In genomic region chr16:54334208-54334607, GRCh38 we compare ENCODE assay signal across 26 cellular contexts. TPM values are rescaled to one million over a fixed set of nuclear protein-coding genes. Genes with fewer than 3 reads are reported as not detected.
"Had no signal": no experiment of that assay in that cellular context is flagged by ENCODE, and none has a peak within 500 bp of the region (broad histone marks: within the 10 kb centered on the region; RNA-seq: fewer than 3 reads in every experiment).

No MANE protein-coding gene starts in this region.

- H3K9me3 ChIP-seq: heart right ventricle had no signal

- H3K4me1 ChIP-seq: heart right ventricle had no signal

- H3K27ac Mint-ChIP-seq: activated naive CD8-positive, alpha-beta T cell; activated T-helper 2 cell treated with anti-CD3 and anti-CD28 coated beads, Interferon-gamma antibody, Interleukin-2, Interleukin-4, amounts not matched to agents 10 μg/mL and 5 μg/mL and 100 μg/mL, durations not matched to agents 14 hours and 24 hours and 36 hours; endodermal cell; mesothelial cell of epicardium; naive thymus-derived CD8-positive, alpha-beta T cell; neural progenitor cell; progenitor cell of endocrine pancreas; stimulated activated naive B cell treated with anti-CD40 and anti-IgM and Interleukin-4, amounts not matched to agents 10 μg/mL and 1 μg/mL and 100 μg/mL, for 72 hours; T-helper 1 cell treated with Interleukin-12 subunit alpha and Interleukin-12 subunit beta and Interleukin-4 antibody, amounts not matched to agents 30 μg/mL and 1 μg/mL, for 36 hours had no signal

- DNase-seq: activated CD4-positive, alpha-beta T cell treated with anti-CD3 and anti-CD28 coated beads for 4 hours; activated CD4-positive, alpha-beta T cell treated with anti-CD3 and anti-CD28 coated beads, Interleukin-2, amount 50 U/mL, for 48 hours; activated CD4-positive, CD25-positive, alpha-beta regulatory T cell; activated CD8-positive, alpha-beta memory T cell treated with anti-CD3 and anti-CD28 coated beads, Interleukin-2, amount 50 U/mL, for 48 hours; activated naive CD4-positive, alpha-beta T cell; activated T-cell treated with anti-CD3 and anti-CD28 coated beads, Interleukin-2, amount 50 U/mL, for 4 hours; cerebellar nuclear complex; endodermal cell; heart right ventricle; left colon; naive thymus-derived CD8-positive, alpha-beta T cell; retina; stimulated activated CD4-positive, alpha-beta T cell treated with anti-CD3 and anti-CD28 coated beads, Interleukin-2, amount 100 ng/mL, for 48 hours; stimulated activated CD8-positive, alpha-beta memory T cell treated with anti-CD3 and anti-CD28 coated beads, Interleukin-4, amount 100 ng/mL, for 48 hours; stimulated activated naive B cell treated with anti-CD40 and anti-IgM and Interleukin-4, amounts not matched to agents 10 μg/mL and 1 μg/mL and 100 μg/mL, for 72 hours had no signal

- H3K9me3 Mint-ChIP-seq: activated T-cell treated with anti-CD3 and anti-CD28 coated beads, Interleukin-2, amount 50 U/mL, for 4 hours; activated T-helper 2 cell treated with anti-CD3 and anti-CD28 coated beads, Interferon-gamma antibody, Interleukin-2, Interleukin-4, amounts not matched to agents 10 μg/mL and 5 μg/mL and 100 μg/mL, durations not matched to agents 14 hours and 24 hours and 36 hours; endodermal cell; T-helper 1 cell treated with Interleukin-12 subunit alpha and Interleukin-12 subunit beta and Interleukin-4 antibody, amounts not matched to agents 30 μg/mL and 1 μg/mL, for 36 hours had no signal

- FAIRE-seq: astrocyte, keratinocyte had no signal

- H3K4me3 Mint-ChIP-seq: activated naive CD8-positive, alpha-beta T cell; activated T-cell treated with anti-CD3 and anti-CD28 coated beads, Interleukin-2, amount 50 U/mL, for 4 hours; endodermal cell; mesothelial cell of epicardium; naive thymus-derived CD8-positive, alpha-beta T cell; neural progenitor cell; stimulated activated naive B cell treated with anti-CD40 and anti-IgM and Interleukin-4, amounts not matched to agents 10 μg/mL and 1 μg/mL and 100 μg/mL, for 72 hours; T-helper 1 cell treated with Interleukin-12 subunit alpha and Interleukin-12 subunit beta and Interleukin-4 antibody, amounts not matched to agents 30 μg/mL and 1 μg/mL, for 36 hours had no signal

- H3K27me3 ChIP-seq: neural progenitor cell had no signal

- H3K27ac ChIP-seq: coronary artery, epithelial cell of prostate, heart right ventricle, neural progenitor cell had no signal

- H3K4me3 ChIP-seq: coronary artery, heart right ventricle, neural progenitor cell had no signal

- H3K36me3 Mint-ChIP-seq: activated naive CD8-positive, alpha-beta T cell; mesothelial cell of epicardium; neural progenitor cell; stimulated activated naive B cell treated with anti-CD40 and anti-IgM and Interleukin-4, amounts not matched to agents 10 μg/mL and 1 μg/mL and 100 μg/mL, for 72 hours had no signal

- H3K4me2 ChIP-seq: neural progenitor cell had no signal

- H3K9ac ChIP-seq: neural progenitor cell had no signal

- H3K4me1 Mint-ChIP-seq: naive thymus-derived CD8-positive, alpha-beta T cell; stimulated activated naive B cell treated with anti-CD40 and anti-IgM and Interleukin-4, amounts not matched to agents 10 μg/mL and 1 μg/mL and 100 μg/mL, for 72 hours had no signal

- H2AFZ ChIP-seq: neural progenitor cell had no signal

- H3K36me3 ChIP-seq: heart right ventricle, neural progenitor cell had no signal

RNA-seq across cellular contexts. Expression of gene IRX3, which starts 47.6 kb away (rescaled TPM):
- total RNA-seq: activated CD8-positive, alpha-beta memory T cell treated with anti-CD3 and anti-CD28 coated beads for 36 hours; naive thymus-derived CD8-positive, alpha-beta T cell had no signal
- polyA plus RNA-seq: naive thymus-derived CD8-positive, alpha-beta T cell had no signal
